ENCODE assay signal across 18 cellular contexts in the genomic region with DNA sequence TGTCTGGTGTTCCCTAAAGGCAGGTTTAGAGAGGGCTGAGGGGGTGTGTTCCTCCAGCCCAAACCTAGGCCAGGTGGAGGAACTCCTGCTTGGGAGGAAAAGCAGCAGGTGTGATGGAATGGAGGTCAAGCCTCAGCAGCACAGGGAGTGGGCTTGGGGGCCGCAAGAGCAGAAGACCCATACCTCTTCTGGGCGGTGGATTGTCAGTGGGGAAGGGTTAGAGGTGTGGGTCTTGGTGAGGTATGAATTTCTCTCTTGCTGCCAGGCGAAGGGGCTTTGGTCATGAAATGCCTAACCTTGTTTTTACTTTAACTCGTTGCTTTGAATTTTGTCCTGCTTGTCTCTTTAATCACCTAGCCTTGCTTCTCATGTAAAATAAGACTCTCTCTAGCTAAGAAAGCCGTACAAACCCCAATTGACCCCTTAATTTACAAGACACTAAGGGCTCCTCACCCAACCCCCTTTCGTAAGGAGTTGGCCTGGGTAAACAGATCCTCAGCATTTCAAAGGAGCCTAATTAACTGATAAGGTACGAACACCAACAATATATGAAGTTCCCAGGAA.
"Had no signal": no experiment of that assay in that cellular context is flagged by ENCODE, and none has a peak within 500 bp of the region (broad histone marks: within the 10 kb centered on the region; RNA-seq: fewer than 3 reads in every experiment).

No MANE protein-coding gene starts in this region.

- H3K9me3 ChIP-seq: gastroesophageal sphincter, left lung, sigmoid colon, transverse colon had no signal

- H3K4me1 ChIP-seq: gastroesophageal sphincter, left lung, sigmoid colon, transverse colon had no signal

- H3K27ac Mint-ChIP-seq: activated CD8-positive, alpha-beta memory T cell treated with anti-CD3 and anti-CD28 coated beads, Interleukin-2, amount 10 ng/mL, durations not matched to agents 7 days and 5 days had no signal

- H3K4me3 Mint-ChIP-seq: activated CD8-positive, alpha-beta memory T cell treated with anti-CD3 and anti-CD28 coated beads, Interleukin-2, amount 10 ng/mL, durations not matched to agents 7 days and 5 days; activated T-cell treated with anti-CD3 and anti-CD28 coated beads, Interleukin-2, amount 50 U/mL, for 4 hours; neural crest cell had no signal

- H3K4me3 ChIP-seq: coronary artery, gastroesophageal sphincter, left lung, sigmoid colon, transverse colon had no signal

- H3K9me3 Mint-ChIP-seq: activated T-cell treated with anti-CD3 and anti-CD28 coated beads, Interleukin-2, amount 50 U/mL, for 4 hours; neural crest cell had no signal

- H3K27me3 ChIP-seq: gastroesophageal sphincter, left lung, sigmoid colon, transverse colon had no signal

- H3K27me3 Mint-ChIP-seq: activated CD8-positive, alpha-beta memory T cell treated with anti-CD3 and anti-CD28 coated beads, Interleukin-2, amount 10 ng/mL, durations not matched to agents 7 days and 5 days had no signal

- H3K27ac ChIP-seq: coronary artery, epithelial cell of prostate, gastroesophageal sphincter, left lung, sigmoid colon, transverse colon had no signal

- H3K4me1 Mint-ChIP-seq: activated CD8-positive, alpha-beta memory T cell treated with anti-CD3 and anti-CD28 coated beads, Interleukin-2, amount 10 ng/mL, durations not matched to agents 7 days and 5 days had no signal

- ATAC-seq: activated CD8-positive, alpha-beta memory T cell treated with anti-CD3 and anti-CD28 coated beads, Interleukin-2, amount 10 ng/mL, durations not matched to agents 7 days and 5 days; activated T-cell treated with anti-CD3 and anti-CD28 coated beads, Interleukin-2, amount 50 U/mL, for 4 hours; gastroesophageal sphincter; left lung had no signal

- DNase-seq: activated CD4-positive, alpha-beta T cell treated with anti-CD3 and anti-CD28 coated beads, Interleukin-2, amount 50 U/mL, for 48 hours; activated CD4-positive, CD25-positive, alpha-beta regulatory T cell treated with anti-CD3 and anti-CD28 coated beads, Interleukin-2, amount 50 U/mL, for 72 hours; activated CD8-positive, alpha-beta memory T cell treated with anti-CD3 and anti-CD28 coated beads, Interleukin-2, amount 10 ng/mL, durations not matched to agents 7 days and 5 days; activated gamma-delta T cell treated with Interleukin-2 at 50 U/mL for 16 hours; activated T-cell treated with anti-CD3 and anti-CD28 coated beads, Interleukin-2, amount 50 U/mL, for 4 hours; effector CD8-positive, alpha-beta T cell; mesenchymal stem cell; sigmoid colon; stimulated activated CD4-positive, alpha-beta T cell treated with anti-CD3 and anti-CD28 coated beads, Interleukin-2, amount 100 ng/mL, for 24 hours; stimulated activated naive CD4-positive, alpha-beta T cell; substantia nigra; T-helper 2 cell; transverse colon had no signal
